17 cellular contexts compared by ENCODE assay signal in genomic region chr11:44572431-44572830, GRCh38. TPM values are rescaled to one million over a fixed set of nuclear protein-coding genes. Genes with fewer than 3 reads are reported as not detected.
DNase-seq lines count a peak whose midpoint lies in the region; ATAC-seq, FAIRE-seq and TF ChIP-seq lines count a peak whose summit lies in the region.
"Had no signal": no experiment of that assay in that cellular context is flagged by ENCODE, and none has a peak within 500 bp of the region (broad histone marks: within the 10 kb centered on the region; RNA-seq: fewer than 3 reads in every experiment).

No MANE protein-coding gene starts in this region.

- no peaks in the 10 kb centered on the region for H3K36me3 Mint-ChIP-seq in natural killer cell treated with Interleukin-12 subunit alpha and Interleukin-12 subunit beta and Interleukin-15 and Interleukin-18, amount 100 ng/mL, for 72 hours
- no peaks in the 10 kb centered on the region for H3K36me3 Mint-ChIP-seq in natural killer cell
- H3K36me3 Mint-ChIP-seq in activated CD8-positive, alpha-beta T cell treated with anti-CD3 and anti-CD28 coated beads for 36 hours (ENCODE audit: low read depth), result peaks cover 85% of the 10 kb centered on the region

- H3K9me3 Mint-ChIP-seq in natural killer cell treated with Interleukin-12 subunit alpha and Interleukin-12 subunit beta and Interleukin-15 and Interleukin-18, amount 100 ng/mL, for 72 hours, result no peaks in the 10 kb centered on the region
- no peaks in the 10 kb centered on the region for H3K9me3 Mint-ChIP-seq in natural killer cell
- peaks cover 7% of the 10 kb centered on the region for H3K9me3 Mint-ChIP-seq in activated CD8-positive, alpha-beta T cell treated with anti-CD3 and anti-CD28 coated beads for 36 hours

- H3K9ac ChIP-seq in endothelial cell of umbilical vein (replicated peaks; ENCODE audit: extremely low read depth, insufficient read depth, low read length), result no peak overlapping the region

- no peak overlapping the region for H3K27ac ChIP-seq in endothelial cell of umbilical vein (ENCODE audit: insufficient read depth, low read depth, low read length)

- H3K4me3 Mint-ChIP-seq in natural killer cell treated with Interleukin-12 subunit alpha and Interleukin-12 subunit beta and Interleukin-15 and Interleukin-18, amount 100 ng/mL, for 72 hours, result no peak overlapping the region
- H3K4me3 Mint-ChIP-seq in natural killer cell, result no peak overlapping the region
- H3K4me3 Mint-ChIP-seq in activated CD8-positive, alpha-beta T cell treated with anti-CD3 and anti-CD28 coated beads for 36 hours, result peak overlapping the region; percentile 71

- intact Hi-C loops in natural killer cell (cut with micrococcal nuclease) (no loop called here), endothelial cell of umbilical vein (cut with micrococcal nuclease) (no loop called here)
- intact Hi-C loops in activated CD8-positive, alpha-beta T cell treated with anti-CD3 and anti-CD28 coated beads for 36 hours (cut with micrococcal nuclease), result no loop called here

- no peaks in the 10 kb centered on the region for H3K9me1 ChIP-seq in endothelial cell of umbilical vein (replicated peaks; ENCODE audit: control insufficient read depth, extremely low read depth, insufficient read depth, low read length)

- CTCF ChIA-PET in activated CD8-positive, alpha-beta T cell treated with anti-CD3 and anti-CD28 coated beads for 36 hours (lab: Charles Lee), result interaction anchor here (0.7 to 2.6 kb wide), 3 partner anchors 10 to 44 kb away, joined by 3 to 10 read pairs (median 4); no protein-coding TSS in a partner anchor
- CTCF ChIA-PET in endothelial cell of umbilical vein (lab: Charles Lee), result interaction anchor here (0.6 to 2.7 kb wide), 7 partner anchors 11 to 339 kb away, joined by 3 to 24 read pairs (median 5); no protein-coding TSS in a partner anchor

- H3K4me1 ChIP-seq in endothelial cell of umbilical vein (ENCODE audit: control insufficient read depth, extremely low read depth, insufficient read depth, low read length), result peaks cover 34% of the 10 kb centered on the region

- H4K20me1 ChIP-seq in endothelial cell of umbilical vein (replicated peaks; ENCODE audit: control insufficient read depth, extremely low read depth, insufficient read depth, low read length), result no peaks in the 10 kb centered on the region

- no peak for TF ChIP-seq CTCF in natural killer cell (IDR thresholded peaks at IDR 0.05)
- TF ChIP-seq CTCF in activated CD8-positive, alpha-beta T cell treated with anti-CD3 and anti-CD28 coated beads for 36 hours (IDR thresholded peaks at IDR 0.05), result no peak
- no peak for TF ChIP-seq CTCF in endothelial cell of umbilical vein (IDR thresholded peaks at IDR 0.05; ENCODE audit: extremely low read depth in 1 of 2, insufficient read depth in 1 of 2, low read depth in 1 of 2, low read length in 2 of 2)

- no peak overlapping the region for H3K4me2 ChIP-seq in endothelial cell of umbilical vein (ENCODE audit: insufficient read depth, low read length)

- no peak for ATAC-seq in natural killer cell treated with Interleukin-12 subunit alpha and Interleukin-12 subunit beta and Interleukin-15 and Interleukin-18, amount 100 ng/mL, for 72 hours
- ATAC-seq in natural killer cell (no peak), HG02938 (IDR thresholded peaks at IDR 0.05; ENCODE audit: unreplicated experiment) (no peak), HG02678 (IDR thresholded peaks at IDR 0.05; ENCODE audit: unreplicated experiment) (no peak), HG02623 (IDR thresholded peaks at IDR 0.05; ENCODE audit: unreplicated experiment) (no peak)
- ATAC-seq in activated CD8-positive, alpha-beta T cell treated with anti-CD3 and anti-CD28 coated beads for 36 hours, result no peak
- ATAC-seq: heart right ventricle, right cardiac atrium had no signal

- dilution Hi-C loops in endothelial cell of umbilical vein (cut with MboI; ENCODE audit: extremely low pct_ligation_motif_present, low sequenced_read_pairs), result no loop called here

- H3K79me2 ChIP-seq in endothelial cell of umbilical vein (ENCODE audit: control insufficient read depth, insufficient read depth, low read length), result no peaks in the 10 kb centered on the region

- no peak for TF ChIP-seq POLR2A in endothelial cell of umbilical vein (IDR thresholded peaks at IDR 0.05; ENCODE audit: low read depth, low read length)

- peak; percentile 26 for FAIRE-seq in endothelial cell of umbilical vein (lab: Jason Lieb, UNC)
- FAIRE-seq: bronchial epithelial cell had no signal

- no TSS peak for BruUV-seq in endothelial cell of umbilical vein (replicated peaks; lab: Mats Ljungman, UMichigan)

- H2AFZ ChIP-seq in endothelial cell of umbilical vein (ENCODE audit: low read depth, low read length), result no peak overlapping the region

- H3K36me3 ChIP-seq in endothelial cell of umbilical vein (ENCODE audit: control insufficient read depth in 2 of 2, extremely low read depth in 1 of 2, insufficient read depth in 2 of 2, low read length in 2 of 2), result no peaks in the 10 kb centered on the region
- H3K36me3 ChIP-seq: heart right ventricle had no signal

- POLR2A ChIA-PET in activated CD8-positive, alpha-beta T cell treated with anti-CD3 and anti-CD28 coated beads for 36 hours (lab: Charles Lee), result interaction anchor here (1.0 kb wide), 1 partner anchor 13 kb away, joined by 5 read pairs; no protein-coding TSS in a partner anchor
- POLR2A ChIA-PET in endothelial cell of umbilical vein (lab: Charles Lee), result no interaction called here

- H3K4me3 ChIP-seq in endothelial cell of umbilical vein (replicated peaks in 1 of 3; ENCODE audit: insufficient read depth in 1 of 3, low read depth in 1 of 3, low read length in 3 of 3), result no peak overlapping the region
- H3K4me3 ChIP-seq: heart right ventricle had no signal

- H3K9me3 ChIP-seq in endothelial cell of umbilical vein (replicated peaks; ENCODE audit: control insufficient read depth, insufficient read depth, low read length), result no peaks in the 10 kb centered on the region
- H3K9me3 ChIP-seq: heart right ventricle had no signal

- H3K27me3 ChIP-seq in endothelial cell of umbilical vein (ENCODE audit: control insufficient read depth in 2 of 2, insufficient read depth in 2 of 2, low read length in 2 of 2), result no peaks in the 10 kb centered on the region
- H3K27me3 ChIP-seq: heart right ventricle had no signal

- DNase-seq in natural killer cell treated with Interleukin-12 subunit alpha and Interleukin-12 subunit beta and Interleukin-15 and Interleukin-18, amount 100 ng/mL, for 72 hours (ENCODE audit: low spot score), result no peak
- DNase-seq in natural killer cell (no peak), endothelial cell of umbilical vein (ENCODE audit: low read depth, low spot score) (no peak), SHP77 treated with DMSO at 0.1 percent for 48 hours (lab: John Stamatoyannopoulos, UW) (no peak)
- no peak for DNase-seq in activated CD8-positive, alpha-beta T cell treated with anti-CD3 and anti-CD28 coated beads for 36 hours
- DNase-seq: activated CD4-positive, alpha-beta T cell treated with anti-CD3 and anti-CD28 coated beads for 4 hours; HCEC 1CT; heart right ventricle; NCI-H1694; NCI-H510A treated with DMSO at 0.1 percent for 48 hours; nucleus accumbens; SHP77 had no signal

- peak overlapping the region; percentile 89 to 95 for H3K27ac Mint-ChIP-seq in natural killer cell treated with Interleukin-12 subunit alpha and Interleukin-12 subunit beta and Interleukin-15 and Interleukin-18, amount 100 ng/mL, for 72 hours
- H3K27ac Mint-ChIP-seq in natural killer cell, result peak overlapping the region in 1 of 2 donors; percentile 14
- peak overlapping the region; percentile 100 for H3K27ac Mint-ChIP-seq in activated CD8-positive, alpha-beta T cell treated with anti-CD3 and anti-CD28 coated beads for 36 hours

- peaks cover 0 to 2% of the 10 kb centered on the region in 2 donors for H3K27me3 Mint-ChIP-seq in natural killer cell treated with Interleukin-12 subunit alpha and Interleukin-12 subunit beta and Interleukin-15 and Interleukin-18, amount 100 ng/mL, for 72 hours
- H3K27me3 Mint-ChIP-seq in natural killer cell (ENCODE audit: low read depth in 2 of 2), result peaks cover 0 to 3% of the 10 kb centered on the region in 2 donors
- H3K27me3 Mint-ChIP-seq in activated CD8-positive, alpha-beta T cell treated with anti-CD3 and anti-CD28 coated beads for 36 hours, result no peaks in the 10 kb centered on the region

- H3K4me1 Mint-ChIP-seq in natural killer cell treated with Interleukin-12 subunit alpha and Interleukin-12 subunit beta and Interleukin-15 and Interleukin-18, amount 100 ng/mL, for 72 hours (ENCODE audit: low read depth in 2 of 2), result peaks cover 66 to 82% of the 10 kb centered on the region in 2 donors
- peaks cover 42 to 61% of the 10 kb centered on the region in 2 donors for H3K4me1 Mint-ChIP-seq in natural killer cell
- peaks cover 93% of the 10 kb centered on the region for H3K4me1 Mint-ChIP-seq in activated CD8-positive, alpha-beta T cell treated with anti-CD3 and anti-CD28 coated beads for 36 hours (ENCODE audit: low read depth)

TF ChIP-seq in endothelial cell of umbilical vein, 7 proteins besides CTCF, POLR2A, EP300 and RAD21:
- TF ChIP-seq POLR2AphosphoS5 (IDR thresholded peaks at IDR 0.05; ENCODE audit: insufficient read depth, low read depth, low read length), result no peak
- no peak for TF ChIP-seq MAX (IDR thresholded peaks at IDR 0.05; ENCODE audit: insufficient read depth, insufficient read length)
- TF ChIP-seq EZH2 (IDR thresholded peaks at IDR 0.05; ENCODE audit: borderline replicate concordance, low read depth, low read length, severe bottlenecking), result no peak
- no peak for TF ChIP-seq GATA2 (IDR thresholded peaks at IDR 0.05; ENCODE audit: insufficient read depth, insufficient read length, low read depth, low read length)

RNA-seq across cellular contexts. Expression of gene CD82, which starts 7.0 kb away (rescaled TPM):
- total RNA-seq in natural killer cell treated with Interleukin-12 subunit alpha and Interleukin-12 subunit beta and Interleukin-15 and Interleukin-18, amount 100 ng/mL, for 72 hours, result 100 to 1,000 TPM in 1 of 2 donors, 10 to 100 TPM in 1; 39.3 to 158 TPM
- total RNA-seq in natural killer cell (10 to 100 TPM; 11.6 to 42.1 (median 13.0) TPM), endothelial cell of umbilical vein (24.9 and 25.2 TPM in 2 replicates)
- total RNA-seq in activated CD8-positive, alpha-beta T cell treated with anti-CD3 and anti-CD28 coated beads for 36 hours, result 100 to 1,000 TPM; 289 to 319 TPM
- 14.9 and 17.9 TPM in 2 replicates for polyA plus RNA-seq in endothelial cell of umbilical vein
- polyA plus RNA-seq in endothelial cell of umbilical vein (2011; cell fraction: cytosol; rRNA removed), result 21.1 and 23.3 TPM in 2 replicates
- polyA plus RNA-seq in endothelial cell of umbilical vein (2011; cell fraction: nucleus; rRNA removed), result 6.7 and 8.7 TPM in 2 replicates
- polyA plus RNA-seq in endothelial cell of umbilical vein (2012), result 18.3 and 18.6 TPM in 2 replicates
- 19.7 and 20.5 TPM in 2 replicates for polyA minus RNA-seq in endothelial cell of umbilical vein
- polyA minus RNA-seq in endothelial cell of umbilical vein (2011; cell fraction: cytosol; rRNA and poly(A)+ RNA removed), result 9.4 TPM
- 3.1 and 4.8 TPM in 2 replicates for polyA minus RNA-seq in endothelial cell of umbilical vein (2011; cell fraction: nucleus; rRNA and poly(A)+ RNA removed)
